ENCODE assay signal across 8 cellular contexts in genomic region chr3:50259432-50260026, GRCh38. TPM values are rescaled to one million over a fixed set of nuclear protein-coding genes. Genes with fewer than 3 reads are reported as not detected.
DNase-seq lines count a peak whose midpoint lies in the region; FAIRE-seq and TF ChIP-seq lines count a peak whose summit lies in the region.

No MANE protein-coding gene starts in this region.

- intact Hi-C loops in endothelial cell of umbilical vein (cut with micrococcal nuclease), result loop anchor here (1.0 to 10.0 kb wide), 5 partner anchors 13 to 135 kb away; no protein-coding TSS in a partner anchor

- H3K27me3 ChIP-seq in Karpas-422 (ENCODE audit: low read length) (no peaks in the 10 kb centered on the region), endothelial cell of umbilical vein (ENCODE audit: control insufficient read depth in 2 of 2, insufficient read depth in 2 of 2, low read length in 2 of 2) (no peaks in the 10 kb centered on the region), smooth muscle cell (ENCODE audit: low read depth) (no peaks in the 10 kb centered on the region)

- CTCF ChIA-PET in endothelial cell of umbilical vein (lab: Charles Lee), result interaction anchor here (0.6 to 8.6 kb wide), 15 partner anchors 9 to 75 kb away, joined by 3 to 98 read pairs (median 12); partner anchors contain the start of genes GNAI2, GNAT1, HYAL3 and NAA80

- POLR2A ChIA-PET in endothelial cell of umbilical vein (lab: Charles Lee), result interaction anchor here (0.8 to 2.1 kb wide), 2 partner anchors 16 to 24 kb away, joined by 3 to 11 read pairs; no protein-coding TSS in a partner anchor

- TF ChIP-seq CTCF in endothelial cell of umbilical vein (IDR thresholded peaks at IDR 0.05; ENCODE audit: extremely low read depth in 1 of 2, insufficient read depth in 1 of 2, low read depth in 1 of 2, low read length in 2 of 2), result no peak
- no peak for TF ChIP-seq CTCF in smooth muscle cell (IDR thresholded peaks at IDR 0.05; ENCODE audit: borderline replicate concordance, insufficient read depth, poor library complexity, severe bottlenecking)

- peak overlapping the region; percentile 71 for H3K9ac ChIP-seq in Karpas-422 (ENCODE audit: low read length)
- no peak overlapping the region for H3K9ac ChIP-seq in endothelial cell of umbilical vein (replicated peaks; ENCODE audit: extremely low read depth, insufficient read depth, low read length)
- H3K9ac ChIP-seq in smooth muscle cell (ENCODE audit: low read depth), result no peak overlapping the region

- TSS peak; percentile 8 for BruUV-seq in endothelial cell of umbilical vein (replicated peaks; lab: Mats Ljungman, UMichigan)

- H3K79me2 ChIP-seq in Karpas-422 (ENCODE audit: low read length) (no peaks in the 10 kb centered on the region), endothelial cell of umbilical vein (ENCODE audit: control insufficient read depth, insufficient read depth, low read length) (peaks cover 23% of the 10 kb centered on the region), smooth muscle cell (ENCODE audit: low read depth) (no peaks in the 10 kb centered on the region)

- peaks cover 26% of the 10 kb centered on the region for H3F3A ChIP-seq in smooth muscle cell (ENCODE audit: low read depth)

- no peaks in the 10 kb centered on the region for H3K27me3 Mint-ChIP-seq in activated naive CD4-positive, alpha-beta T cell treated with anti-CD3 and anti-CD28 coated beads, Interleukin-2, amount 50 U/mL, for 24 hours

- H3K36me3 ChIP-seq in Karpas-422 (ENCODE audit: insufficient read depth, low read length), result peaks cover 4% of the 10 kb centered on the region
- peaks cover 14 to 33% of the 10 kb centered on the region in 2 experiments for H3K36me3 ChIP-seq in endothelial cell of umbilical vein (ENCODE audit: control insufficient read depth in 2 of 2, extremely low read depth in 1 of 2, insufficient read depth in 2 of 2, low read length in 2 of 2)
- H3K36me3 ChIP-seq in smooth muscle cell (ENCODE audit: low read depth), result no peaks in the 10 kb centered on the region

- H3K27ac Mint-ChIP-seq in activated naive CD4-positive, alpha-beta T cell treated with anti-CD3 and anti-CD28 coated beads, Interleukin-2, amount 50 U/mL, for 24 hours, result peak overlapping the region; percentile 80

- H3K9me3 Mint-ChIP-seq in activated naive CD4-positive, alpha-beta T cell treated with anti-CD3 and anti-CD28 coated beads, Interleukin-2, amount 50 U/mL, for 24 hours, result no peaks in the 10 kb centered on the region

- H3K4me1 ChIP-seq in Karpas-422 (ENCODE audit: low read length), result peaks cover 10% of the 10 kb centered on the region
- peaks cover 35% of the 10 kb centered on the region for H3K4me1 ChIP-seq in endothelial cell of umbilical vein (ENCODE audit: control insufficient read depth, extremely low read depth, insufficient read depth, low read length)
- peaks cover 26% of the 10 kb centered on the region for H3K4me1 ChIP-seq in smooth muscle cell (ENCODE audit: low read depth)

- WGBS in smooth muscle cell (ENCODE audit: low lambda C conversion rate), result 66% methylated on average over 18 of the region's 18 CpGs

- no peak overlapping the region for H3K27ac ChIP-seq in Karpas-422 (ENCODE audit: low read length)
- peak overlapping the region; percentile 39 for H3K27ac ChIP-seq in endothelial cell of umbilical vein (ENCODE audit: insufficient read depth, low read depth, low read length)
- H3K27ac ChIP-seq in smooth muscle cell (ENCODE audit: low read depth), result peak overlapping the region; percentile 98

- H3K9me3 ChIP-seq in Karpas-422 (ENCODE audit: low read length) (no peaks in the 10 kb centered on the region), endothelial cell of umbilical vein (replicated peaks; ENCODE audit: control insufficient read depth, insufficient read depth, low read length) (no peaks in the 10 kb centered on the region), smooth muscle cell (replicated peaks; ENCODE audit: low read depth) (no peaks in the 10 kb centered on the region)

- H3K9me1 ChIP-seq in endothelial cell of umbilical vein (replicated peaks; ENCODE audit: control insufficient read depth, extremely low read depth, insufficient read depth, low read length), result no peaks in the 10 kb centered on the region

- peaks cover 4% of the 10 kb centered on the region for H3K4me1 Mint-ChIP-seq in activated naive CD4-positive, alpha-beta T cell treated with anti-CD3 and anti-CD28 coated beads, Interleukin-2, amount 50 U/mL, for 24 hours

- peak overlapping the region; percentile 69 for H3K4me2 ChIP-seq in Karpas-422 (ENCODE audit: low read depth, low read length, poor library complexity, severe bottlenecking)
- H3K4me2 ChIP-seq in endothelial cell of umbilical vein (ENCODE audit: insufficient read depth, low read length), result no peak overlapping the region
- H3K4me2 ChIP-seq in smooth muscle cell, result peak overlapping the region; percentile 89

- H3K4me3 Mint-ChIP-seq in activated naive CD4-positive, alpha-beta T cell treated with anti-CD3 and anti-CD28 coated beads, Interleukin-2, amount 50 U/mL, for 24 hours, result peak overlapping the region; percentile 73

- no peak for TF ChIP-seq POLR2A in endothelial cell of umbilical vein (IDR thresholded peaks at IDR 0.05; ENCODE audit: low read depth, low read length)

- H3K9me2 ChIP-seq in Karpas-422 (replicated peaks; ENCODE audit: insufficient read depth, low read length), result no peaks in the 10 kb centered on the region

- no peak for DNase-seq in activated naive CD4-positive, alpha-beta T cell treated with anti-CD3 and anti-CD28 coated beads, Interleukin-2, amount 50 U/mL, for 16 hours
- DNase-seq in Karpas-422, result no peak
- DNase-seq in endothelial cell of umbilical vein (ENCODE audit: low read depth, low spot score), result no peak
- no peak for DNase-seq in smooth muscle cell (lab: John Stamatoyannopoulos, UW; ENCODE audit: unreplicated experiment)
- no peak for DNase-seq in NCI-H1436 treated with DMSO at 0.1 percent for 48 hours (lab: John Stamatoyannopoulos, UW)
- no peak for DNase-seq in anterior cingulate cortex (lab: John Stamatoyannopoulos, UW)
- no peak for DNase-seq in KG1 (lab: John Stamatoyannopoulos, UW)

- H2AFZ ChIP-seq in Karpas-422 (ENCODE audit: low read length) (no peak overlapping the region), endothelial cell of umbilical vein (ENCODE audit: low read depth, low read length) (no peak overlapping the region), smooth muscle cell (ENCODE audit: low read depth) (no peak overlapping the region)

- peaks cover 2% of the 10 kb centered on the region for H3K36me3 Mint-ChIP-seq in activated naive CD4-positive, alpha-beta T cell treated with anti-CD3 and anti-CD28 coated beads, Interleukin-2, amount 50 U/mL, for 24 hours

- dilution Hi-C loops in endothelial cell of umbilical vein (cut with MboI; ENCODE audit: extremely low pct_ligation_motif_present, low sequenced_read_pairs), result no loop called here

- H4K20me1 ChIP-seq in Karpas-422 (ENCODE audit: insufficient read depth, low read depth, low read length), result no peaks in the 10 kb centered on the region; the same call in 1 of the 2 replicates
- H4K20me1 ChIP-seq in endothelial cell of umbilical vein (replicated peaks; ENCODE audit: control insufficient read depth, extremely low read depth, insufficient read depth, low read length), result no peaks in the 10 kb centered on the region
- peaks cover 20% of the 10 kb centered on the region for H4K20me1 ChIP-seq in smooth muscle cell (ENCODE audit: low read depth)

- H3K4me3 ChIP-seq in Karpas-422 (ENCODE audit: low read length), result peak overlapping the region; percentile 62; the same call in 1 of the 2 replicates
- H3K4me3 ChIP-seq in endothelial cell of umbilical vein (replicated peaks in 1 of 3; ENCODE audit: insufficient read depth in 1 of 3, low read depth in 1 of 3, low read length in 3 of 3), result no peak overlapping the region
- H3K4me3 ChIP-seq in smooth muscle cell, result no peak overlapping the region

- no peak for FAIRE-seq in endothelial cell of umbilical vein (lab: Jason Lieb, UNC)

RNA-seq across cellular contexts. Expression of gene SEMA3B, which starts 9.4 kb away (rescaled TPM):
- total RNA-seq in Karpas-422 (2014; rRNA removed; shearing (Covaris generic); ENCODE audit: low replicate concordance), result 0.15 and 0.29 TPM in 2 replicates
- total RNA-seq in endothelial cell of umbilical vein (0.97 and 1.5 TPM in 2 replicates), smooth muscle cell (26.8 and 48.3 TPM in 2 replicates)
- polyA plus RNA-seq in endothelial cell of umbilical vein (1.2 and 1.4 TPM in 2 replicates), smooth muscle cell (26.3 and 70.7 TPM in 2 replicates)
- polyA plus RNA-seq in endothelial cell of umbilical vein (2011; cell fraction: cytosol; rRNA removed), result 0.35 and 0.69 TPM in 2 replicates
- polyA plus RNA-seq in endothelial cell of umbilical vein (2011; cell fraction: nucleus; rRNA removed), result 8.0 and 8.3 TPM in 2 replicates
- 0.68 and 0.94 TPM in 2 replicates for polyA plus RNA-seq in endothelial cell of umbilical vein (2012)
- 0.66 and 1.4 TPM in 2 replicates for polyA minus RNA-seq in endothelial cell of umbilical vein
- 58.9 TPM for polyA minus RNA-seq in endothelial cell of umbilical vein (2011; cell fraction: cytosol; rRNA and poly(A)+ RNA removed)
- polyA minus RNA-seq in endothelial cell of umbilical vein (2011; cell fraction: nucleus; rRNA and poly(A)+ RNA removed), result 2.1 and 3.9 TPM in 2 replicates

RNA-seq across cellular contexts. Expression of gene LSMEM2, which starts 19.4 kb away (rescaled TPM):
- total RNA-seq in Karpas-422 (2014; rRNA removed; shearing (Covaris generic); ENCODE audit: low replicate concordance), result 0.14 TPM in 1 of 2 replicates, not detected in the other
- not detected in 2 replicates for total RNA-seq in endothelial cell of umbilical vein
- not detected in 2 replicates for polyA plus RNA-seq in endothelial cell of umbilical vein
- not detected in 2 replicates for polyA plus RNA-seq in endothelial cell of umbilical vein (2011; cell fraction: cytosol; rRNA removed)
- polyA plus RNA-seq in endothelial cell of umbilical vein (2011; cell fraction: nucleus; rRNA removed), result not detected in 2 replicates
- polyA plus RNA-seq in endothelial cell of umbilical vein (2012), result not detected in 2 replicates
- polyA minus RNA-seq in endothelial cell of umbilical vein, result not detected in 2 replicates
- not detected for polyA minus RNA-seq in endothelial cell of umbilical vein (2011; cell fraction: cytosol; rRNA and poly(A)+ RNA removed)
- not detected in 2 replicates for polyA minus RNA-seq in endothelial cell of umbilical vein (2011; cell fraction: nucleus; rRNA and poly(A)+ RNA removed)
- 0.09 and 0.18 TPM in 2 replicates for total RNA-seq in smooth muscle cell
- polyA plus RNA-seq in smooth muscle cell, result 0.87 TPM in 1 of 2 replicates, not detected in the other

RNA-seq across cellular contexts. Expression of gene GNAI2, which starts 23.5 kb away (rescaled TPM):
- total RNA-seq in Karpas-422 (2014; rRNA removed; shearing (Covaris generic); ENCODE audit: low replicate concordance), result 151 and 174 TPM in 2 replicates
- total RNA-seq in endothelial cell of umbilical vein (767 and 773 TPM in 2 replicates), smooth muscle cell (209 and 230 TPM in 2 replicates)
- polyA plus RNA-seq in endothelial cell of umbilical vein (1,875 and 2,290 TPM in 2 replicates), smooth muscle cell (454 and 466 TPM in 2 replicates)
- 1,268 and 1,476 TPM in 2 replicates for polyA plus RNA-seq in endothelial cell of umbilical vein (2011; cell fraction: cytosol; rRNA removed)
- 620 and 630 TPM in 2 replicates for polyA plus RNA-seq in endothelial cell of umbilical vein (2011; cell fraction: nucleus; rRNA removed)
- 588 and 714 TPM in 2 replicates for polyA plus RNA-seq in endothelial cell of umbilical vein (2012)
- polyA minus RNA-seq in endothelial cell of umbilical vein, result 1,411 and 1,486 TPM in 2 replicates
- polyA minus RNA-seq in endothelial cell of umbilical vein (2011; cell fraction: cytosol; rRNA and poly(A)+ RNA removed), result 67.6 TPM
- 157 and 164 TPM in 2 replicates for polyA minus RNA-seq in endothelial cell of umbilical vein (2011; cell fraction: nucleus; rRNA and poly(A)+ RNA removed)

RNA-seq across cellular contexts. Expression of gene IFRD2, which starts 32.7 kb away (rescaled TPM):
- 75.2 and 82.1 TPM in 2 replicates for total RNA-seq in Karpas-422 (2014; rRNA removed; shearing (Covaris generic); ENCODE audit: low replicate concordance)
- total RNA-seq in endothelial cell of umbilical vein (109 and 111 TPM in 2 replicates), smooth muscle cell (19.9 and 20.8 TPM in 2 replicates)
- polyA plus RNA-seq in endothelial cell of umbilical vein (99.4 and 101 TPM in 2 replicates), smooth muscle cell (59.3 and 62.6 TPM in 2 replicates)
- 73.1 and 74.5 TPM in 2 replicates for polyA plus RNA-seq in endothelial cell of umbilical vein (2011; cell fraction: cytosol; rRNA removed)
- polyA plus RNA-seq in endothelial cell of umbilical vein (2011; cell fraction: nucleus; rRNA removed), result 207 and 228 TPM in 2 replicates
- 66.3 and 90.3 TPM in 2 replicates for polyA plus RNA-seq in endothelial cell of umbilical vein (2012)
- 43.0 and 57.1 TPM in 2 replicates for polyA minus RNA-seq in endothelial cell of umbilical vein
- 96.3 TPM for polyA minus RNA-seq in endothelial cell of umbilical vein (2011; cell fraction: cytosol; rRNA and poly(A)+ RNA removed)
- polyA minus RNA-seq in endothelial cell of umbilical vein (2011; cell fraction: nucleus; rRNA and poly(A)+ RNA removed), result 40.2 and 42.9 TPM in 2 replicates

RNA-seq across cellular contexts. Expression of gene HYAL3, which starts 39.7 kb away (rescaled TPM):
- 9.3 and 17.2 TPM in 2 replicates for total RNA-seq in Karpas-422 (2014; rRNA removed; shearing (Covaris generic); ENCODE audit: low replicate concordance)
- total RNA-seq in endothelial cell of umbilical vein, result 3.8 and 4.8 TPM in 2 replicates
- polyA plus RNA-seq in endothelial cell of umbilical vein, result 11.5 and 12.8 TPM in 2 replicates
- 8.1 TPM in 2 replicates for polyA plus RNA-seq in endothelial cell of umbilical vein (2011; cell fraction: cytosol; rRNA removed)
- 6.4 and 8.0 TPM in 2 replicates for polyA plus RNA-seq in endothelial cell of umbilical vein (2011; cell fraction: nucleus; rRNA removed)
- 4.0 and 5.3 TPM in 2 replicates for polyA plus RNA-seq in endothelial cell of umbilical vein (2012)
- polyA minus RNA-seq in endothelial cell of umbilical vein, result 4.0 and 5.6 TPM in 2 replicates
- polyA minus RNA-seq in endothelial cell of umbilical vein (2011; cell fraction: cytosol; rRNA and poly(A)+ RNA removed), result 23.4 TPM
- 0.96 and 2.4 TPM in 2 replicates for polyA minus RNA-seq in endothelial cell of umbilical vein (2011; cell fraction: nucleus; rRNA and poly(A)+ RNA removed)
- total RNA-seq in smooth muscle cell, result 1.6 and 2.5 TPM in 2 replicates
- 3.7 and 6.7 TPM in 2 replicates for polyA plus RNA-seq in smooth muscle cell

Comparison
In these comparisons a context has a peak if more than half of its experiments do, and no peak if none do; other contexts are left out.
1. RNA of gene SEMA3B, which starts 9.4 kb away (total RNA-seq): 26.8 to 48.3 TPM in smooth muscle cell; 0.97 to 1.5 TPM in endothelial cell of umbilical vein and 0.15 to 0.29 TPM in Karpas-422; every median in the first group is over 10 times any median in the second.